24 cellular contexts compared by ENCODE assay signal in genomic region chr15:96209285-96209735, GRCh38.
A peak's percentile ranks its signal among the peaks of the same experiment; 100 is the strongest.
DNase-seq lines count a peak whose midpoint lies in the region; ATAC-seq and TF ChIP-seq lines count a peak whose summit lies in the region.
"Had no signal": no experiment of that assay in that cellular context is flagged by ENCODE, and none has a peak within 500 bp of the region (broad histone marks: within the 10 kb centered on the region; RNA-seq: fewer than 3 reads in every experiment).

No MANE protein-coding gene starts in this region.

- peaks cover 0 to 5% of the 10 kb centered on the region in 2 donors for H3K4me1 ChIP-seq in duodenal mucosa (ENCODE audit: control insufficient read depth in 1 of 2, insufficient read depth in 2 of 2, low read length in 2 of 2)
- H3K4me1 ChIP-seq in right lobe of liver = peaks cover 0 to 31% (median 6%) of the 10 kb centered on the region in 4 donors
- H3K4me1 ChIP-seq in smooth muscle cell (ENCODE audit: low read depth) = no peaks in the 10 kb centered on the region
- no peaks in the 10 kb centered on the region for H3K4me1 ChIP-seq in uterus
- H3K4me1 ChIP-seq in sigmoid colon = no peaks in the 10 kb centered on the region
- H3K4me1 ChIP-seq: adrenal gland, SJCRH30 had no signal

- ATAC-seq in right lobe of liver (peak; percentile 78 to 84 (median 84)), GM19324 (IDR thresholded peaks at IDR 0.05; ENCODE audit: low FRiP score, unreplicated experiment) (no peak), HG02798 (IDR thresholded peaks at IDR 0.05; ENCODE audit: poor library complexity, unreplicated experiment) (no peak)
- ATAC-seq: GM12878; naive thymus-derived CD4-positive, alpha-beta T cell; right cardiac atrium; WTC11 had no signal

- H3K27ac ChIP-seq in duodenal mucosa (ENCODE audit: low read depth, low read length) = peak overlapping the region; percentile 11
- H3K27ac ChIP-seq in right lobe of liver = peak overlapping the region; percentile 5 to 92 (median 76)
- no peak overlapping the region for H3K27ac ChIP-seq in smooth muscle cell (ENCODE audit: low read depth)
- no peak overlapping the region for H3K27ac ChIP-seq in uterus
- H3K27ac ChIP-seq in sigmoid colon = no peak overlapping the region
- H3K27ac ChIP-seq: adrenal gland, GM23248, ovary, SJCRH30 had no signal

- WGBS in right lobe of liver (ENCODE audit: insufficient coverage, low coverage, low lambda C conversion rate, missing lambda C conversion rate) = 37% methylated on average over 7 of the region's 8 CpGs
- 85% methylated on average over 8 of the region's 8 CpGs for WGBS in smooth muscle cell (ENCODE audit: low lambda C conversion rate)
- WGBS in sigmoid colon, 2 donors = 30 to 66% methylated on average over 8 of the region's 8 CpGs

- H3K4me2 ChIP-seq in smooth muscle cell = no peak overlapping the region

- H3F3A ChIP-seq in smooth muscle cell (ENCODE audit: low read depth) = no peaks in the 10 kb centered on the region

- no peaks in the 10 kb centered on the region for H4K20me1 ChIP-seq in smooth muscle cell (ENCODE audit: low read depth)

- H3K9me3 ChIP-seq in duodenal mucosa (ENCODE audit: control insufficient read depth in 1 of 2, low read length in 2 of 2) (no peaks in the 10 kb centered on the region), right lobe of liver (no peaks in the 10 kb centered on the region), smooth muscle cell (replicated peaks; ENCODE audit: low read depth) (no peaks in the 10 kb centered on the region), uterus (no peaks in the 10 kb centered on the region), sigmoid colon (no peaks in the 10 kb centered on the region)
- H3K9me3 ChIP-seq: adrenal gland, ovary had no signal

- H3K9ac ChIP-seq in duodenal mucosa (ENCODE audit: low read depth in 1 of 2, low read length in 2 of 2) = no peak overlapping the region
- no peak overlapping the region for H3K9ac ChIP-seq in smooth muscle cell (ENCODE audit: low read depth)
- H3K9ac ChIP-seq: GM23248 had no signal

- H3K27me3 ChIP-seq in duodenal mucosa (ENCODE audit: control insufficient read depth in 1 of 2, insufficient read depth in 2 of 2, low read length in 2 of 2) (no peaks in the 10 kb centered on the region), right lobe of liver (no peaks in the 10 kb centered on the region), smooth muscle cell (ENCODE audit: low read depth) (peaks cover 25% of the 10 kb centered on the region), uterus (no peaks in the 10 kb centered on the region), sigmoid colon (no peaks in the 10 kb centered on the region)
- H3K27me3 ChIP-seq: adrenal gland, ovary, SJCRH30 had no signal

- H2AFZ ChIP-seq in smooth muscle cell (ENCODE audit: low read depth) = no peak overlapping the region
- H2AFZ ChIP-seq: GM23248 had no signal

- no peak for TF ChIP-seq CTCF in right lobe of liver (IDR thresholded peaks at IDR 0.05)
- TF ChIP-seq CTCF in smooth muscle cell (IDR thresholded peaks at IDR 0.05; ENCODE audit: borderline replicate concordance, insufficient read depth, poor library complexity, severe bottlenecking) = no peak
- no peak for TF ChIP-seq CTCF in uterus (IDR thresholded peaks at IDR 0.05)
- TF ChIP-seq CTCF in sigmoid colon (IDR thresholded peaks at IDR 0.05) = no peak

- H3K4me3 ChIP-seq in duodenal mucosa (ENCODE audit: low read depth in 1 of 2, low read length in 2 of 2) (no peak overlapping the region), right lobe of liver (peak overlapping the region in 2 of 3 donors; percentile 29 to 32), smooth muscle cell (peak overlapping the region; percentile 18), uterus (no peak overlapping the region), sigmoid colon (no peak overlapping the region)
- H3K4me3 ChIP-seq: adrenal gland, GM12878, GM23248, ovary, SJCRH30 had no signal

- no peak for TF ChIP-seq POLR2A in right lobe of liver (IDR thresholded peaks at IDR 0.05)
- no peak for TF ChIP-seq POLR2A in uterus (IDR thresholded peaks at IDR 0.05)
- no peak for TF ChIP-seq POLR2A in sigmoid colon (IDR thresholded peaks at IDR 0.05)

- H3K36me3 ChIP-seq in duodenal mucosa (ENCODE audit: control insufficient read depth in 1 of 2, insufficient read depth in 2 of 2, low read length in 2 of 2) (no peaks in the 10 kb centered on the region), right lobe of liver (no peaks in the 10 kb centered on the region), smooth muscle cell (ENCODE audit: low read depth) (no peaks in the 10 kb centered on the region), uterus (no peaks in the 10 kb centered on the region), sigmoid colon (no peaks in the 10 kb centered on the region)
- H3K36me3 ChIP-seq: adrenal gland, ovary, SJCRH30 had no signal

- TF ChIP-seq EP300 in sigmoid colon (IDR thresholded peaks at IDR 0.05) = no peak

- no peaks in the 10 kb centered on the region for H3K79me2 ChIP-seq in smooth muscle cell (ENCODE audit: low read depth)

- peak; percentile 64 for DNase-seq in HT-29 (ENCODE audit: low spot score)
- DNase-seq in right lobe of liver = peak in 2 of 3 donors; percentile 57 to 61
- DNase-seq in smooth muscle cell (lab: John Stamatoyannopoulos, UW; ENCODE audit: unreplicated experiment) = no peak
- no peak for DNase-seq in uterus
- DNase-seq in sigmoid colon = no peak
- DNase-seq: activated CD4-positive, alpha-beta T cell treated with anti-CD3 and anti-CD28 coated beads, Interleukin-2, amount 50 U/mL, for 1 hour; activated T-cell treated with anti-CD3 and anti-CD28 coated beads, Interleukin-2, amount 50 U/mL, for 48 hours; adrenal gland; CD4-positive, CD25-positive, alpha-beta regulatory T cell; GM23248; naive thymus-derived CD4-positive, alpha-beta T cell; NCI-H1092; NCI-H187; NCI-H526 treated with DMSO at 0.1 percent for 48 hours; ovary; right cardiac atrium; SJCRH30; stimulated activated naive CD4-positive, alpha-beta T cell; T1000 had no signal

- intact Hi-C loops in right lobe of liver (cut with DNase I) = no loop called here
- intact Hi-C loops in uterus (cut with DNase I; ENCODE audit: low total_unique reads) = no loop called here
- intact Hi-C loops in sigmoid colon (cut with DNase I) = no loop called here

Comparison
In these comparisons a context has a peak if more than half of its experiments do, and no peak if none do; other contexts are left out.
1. DNase-seq: peak in HT-29 (single experiment) and right lobe of liver (2 of 3); none in smooth muscle cell (single experiment), uterus (0 of 2) and sigmoid colon (single experiment).
2. H3K27ac ChIP-seq: peak in duodenal mucosa (single experiment) and right lobe of liver (3 of 3); none in smooth muscle cell (single experiment), uterus (0 of 2) and sigmoid colon (0 of 4).
3. H3K4me3 ChIP-seq: peak in right lobe of liver (2 of 3) and smooth muscle cell (single experiment); none in duodenal mucosa (0 of 2), uterus (0 of 2) and sigmoid colon (0 of 4).
4. ATAC-seq: peak in right lobe of liver (4 of 4); none in GM19324 (single experiment) and HG02798 (single experiment).